ENCODE assay signal across 20 cellular contexts in genomic region chr7:136585954-136586670, GRCh38.
"Had no signal": no experiment of that assay in that cellular context is flagged by ENCODE, and none has a peak within 500 bp of the region (broad histone marks: within the 10 kb centered on the region; RNA-seq: fewer than 3 reads in every experiment).

No MANE protein-coding gene starts in this region.

- DNase-seq: activated CD4-positive, alpha-beta T cell treated with anti-CD3 and anti-CD28 coated beads for 36 hours; activated CD4-positive, alpha-beta T cell treated with anti-CD3 and anti-CD28 coated beads, Interleukin-2, amount 50 U/mL, for 48 hours; activated gamma-delta T cell; adrenal gland; dermis blood vessel endothelial cell; effector memory CD4-positive, alpha-beta T cell; left cardiac atrium; mesendoderm; naive thymus-derived CD4-positive, alpha-beta T cell; psoas muscle; right cardiac atrium; stimulated activated CD4-positive, alpha-beta T cell treated with anti-CD3 and anti-CD28 coated beads, Interleukin-4, amount 100 ng/mL, for 1 hour; stimulated activated naive CD8-positive, alpha-beta T cell treated with anti-CD3 and anti-CD28 coated beads, Interleukin-15, amount 100 ng/mL, for 72 hours; trophoblast cell had no signal

- H2AFZ ChIP-seq: hepatocyte, neural progenitor cell had no signal

- H3K79me2 ChIP-seq: hepatocyte had no signal

- H3K27me3 ChIP-seq: adrenal gland, cardiac muscle cell, esophagus muscularis mucosa, hepatocyte, neural progenitor cell, suprapubic skin had no signal

- H3K27ac ChIP-seq: adrenal gland, cardiac muscle cell, esophagus muscularis mucosa, hepatocyte, neural progenitor cell, psoas muscle, suprapubic skin had no signal

- H3K9me3 ChIP-seq: adrenal gland, esophagus muscularis mucosa, psoas muscle, suprapubic skin had no signal

- H3K36me3 ChIP-seq: adrenal gland, cardiac muscle cell, esophagus muscularis mucosa, neural progenitor cell, suprapubic skin had no signal

- H3K4me2 ChIP-seq: hepatocyte, neural progenitor cell, smooth muscle cell had no signal

- H3K4me3 ChIP-seq: adrenal gland, cardiac muscle cell, esophagus muscularis mucosa, hepatocyte, neural progenitor cell, psoas muscle, smooth muscle cell, suprapubic skin had no signal

- H3K4me1 ChIP-seq: adrenal gland, neural progenitor cell, psoas muscle, suprapubic skin had no signal
